17 cellular contexts compared by ENCODE assay signal in genomic region chr16:20669691-20670090, GRCh38. TPM values are rescaled to one million over a fixed set of nuclear protein-coding genes. Genes with fewer than 3 reads are reported as not detected.
DNase-seq lines count a peak whose midpoint lies in the region; ATAC-seq and TF ChIP-seq lines count a peak whose summit lies in the region.
"Had no signal": no experiment of that assay in that cellular context is flagged by ENCODE, and none has a peak within 500 bp of the region (broad histone marks: within the 10 kb centered on the region; RNA-seq: fewer than 3 reads in every experiment).

No MANE protein-coding gene starts in this region.

- no peaks in the 10 kb centered on the region for H3K9me2 ChIP-seq in SK-N-SH

- no peaks in the 10 kb centered on the region for H3F3A ChIP-seq in SK-N-SH (replicated peaks; ENCODE audit: insufficient read depth)

- CTCF ChIA-PET in SK-N-SH (lab: Yijun Ruan, JAX) (no interaction called here), HEK293 (lab: Yijun Ruan, JAX) (interaction anchor here (1.2 kb wide), 1 partner anchor 10 kb away, joined by 3 read pairs; no protein-coding TSS in a partner anchor)

- H2AFZ ChIP-seq in SK-N-SH (ENCODE audit: low read depth): no peak overlapping the region

- ATAC-seq in SK-N-SH treated with all-trans-retinoic acid at 6 μM for 48 hours (no peak), GM19035 (IDR thresholded peaks at IDR 0.05; ENCODE audit: unreplicated experiment) (no peak)
- ATAC-seq: A549; CD8-positive, alpha-beta T cell had no signal

- TF ChIP-seq EP300 in SK-N-SH (IDR thresholded peaks at IDR 0.05; ENCODE audit: borderline replicate concordance in 1 of 2, low read depth in 1 of 2, low read length in 1 of 2): no peak

- POLR2A ChIA-PET in SK-N-SH (lab: Yijun Ruan, JAX) (no interaction called here), HEK293 (lab: Yijun Ruan, JAX) (no interaction called here)

- no peak overlapping the region for H3K9ac ChIP-seq in SK-N-SH
- H3K9ac ChIP-seq: BLaER1 treated with 17β-estradiol and CSF1 and Interleukin-3, amounts not matched to agents 10 nM and 100 nM had no signal

- H3K79me2 ChIP-seq in SK-N-SH (ENCODE audit: insufficient read depth): no peaks in the 10 kb centered on the region

- no peak for DNase-seq in SK-N-SH
- DNase-seq in NCI-H526 (lab: John Stamatoyannopoulos, UW): no peak
- DNase-seq: AML-193; Caco-2; Calu3; CD4-positive, alpha-beta T cell; CD8-positive, alpha-beta T cell; DMS79 treated with DMSO at 0.1 percent for 48 hours; GF-D8 had no signal

- no peaks in the 10 kb centered on the region; a peak in 1 of 4 replicates for H3K4me1 ChIP-seq in SK-N-SH (ENCODE audit: control insufficient read depth in 1 of 2, insufficient read depth in 2 of 2, low read depth in 1 of 2, low read length in 1 of 2)
- H3K4me1 ChIP-seq in HEK293 (ENCODE audit: control insufficient read depth, insufficient read depth, low read length): no peaks in the 10 kb centered on the region
- H3K4me1 ChIP-seq: A549 had no signal

- H3K27me3 ChIP-seq in SK-N-SH (ENCODE audit: insufficient read depth): no peaks in the 10 kb centered on the region
- H3K27me3 ChIP-seq: BLaER1 treated with 17β-estradiol and CSF1 and Interleukin-3, amounts not matched to agents 10 nM and 100 nM had no signal

- no peak for TF ChIP-seq RAD21 in SK-N-SH (IDR thresholded peaks at IDR 0.05; ENCODE audit: low read length)

- H3K27ac ChIP-seq in SK-N-SH (ENCODE audit: low read depth in 2 of 2, low read length in 1 of 2) (no peak overlapping the region), HEK293 (ENCODE audit: extremely low read depth, low read depth, low read length) (no peak overlapping the region)
- H3K27ac ChIP-seq: 22Rv1; A549; BLaER1 treated with 17β-estradiol and CSF1 and Interleukin-3, amounts not matched to agents 10 nM and 100 nM; C4-2B had no signal

- H3K9me3 ChIP-seq in SK-N-SH: no peaks in the 10 kb centered on the region
- no peaks in the 10 kb centered on the region for H3K9me3 ChIP-seq in HEK293 (ENCODE audit: control insufficient read depth, insufficient read depth, low read depth, low read length)
- H3K9me3 ChIP-seq: BLaER1 treated with 17β-estradiol and CSF1 and Interleukin-3, amounts not matched to agents 10 nM and 100 nM; Caco-2 had no signal

- TF ChIP-seq CTCF in SK-N-SH (IDR thresholded peaks at IDR 0.05) (no peak), HEK293 (tag by site-specific recombination; IDR thresholded peaks at IDR 0.05) (no peak)

- no peaks in the 10 kb centered on the region for H4K20me1 ChIP-seq in SK-N-SH (ENCODE audit: insufficient read depth)
- H4K20me1 ChIP-seq: BLaER1 treated with 17β-estradiol and CSF1 and Interleukin-3, amounts not matched to agents 10 nM and 100 nM had no signal

- H3K4me2 ChIP-seq in SK-N-SH: no peak overlapping the region
- H3K4me2 ChIP-seq: A549; BLaER1 treated with 17β-estradiol and CSF1 and Interleukin-3, amounts not matched to agents 10 nM and 100 nM had no signal

- no peak overlapping the region for H3K4me3 ChIP-seq in SK-N-SH (ENCODE audit: low read depth in 2 of 2, low read length in 1 of 2)
- H3K4me3 ChIP-seq in HEK293 (ENCODE audit: low read depth, low read length): no peak overlapping the region
- H3K4me3 ChIP-seq: A549; BLaER1 treated with 17β-estradiol and CSF1 and Interleukin-3, amounts not matched to agents 10 nM and 100 nM had no signal

- 0% methylated on average over 4 of the region's 4 CpGs for WGBS in SK-N-SH (ENCODE audit: low lambda C conversion rate)

- H3K36me3 ChIP-seq in SK-N-SH (replicated peaks in 1 of 2; ENCODE audit: control insufficient read depth in 1 of 2, insufficient read depth in 2 of 2, low read length in 1 of 2) (no peaks in the 10 kb centered on the region), HEK293 (ENCODE audit: control insufficient read depth in 2 of 2, insufficient read depth in 1 of 2, low read length in 2 of 2) (no peaks in the 10 kb centered on the region)
- H3K36me3 ChIP-seq: BLaER1 treated with 17β-estradiol and CSF1 and Interleukin-3, amounts not matched to agents 10 nM and 100 nM had no signal

TF ChIP-seq in SK-N-SH, 30 proteins besides CTCF, POLR2A, EP300 and RAD21:
- 0 out of 2 replicates have a peak, but pooled peaks have one; percentile 14 for TF ChIP-seq REST (IDR thresholded peaks at IDR 0.05; ENCODE audit: low read depth, low read length)
- no peak for TF ChIP-seq FOXM1 (IDR thresholded peaks at IDR 0.05; ENCODE audit: low read depth)

TF ChIP-seq in SK-N-SH treated with all-trans-retinoic acid at 6 μM for 48 hours, 23 proteins besides CTCF, POLR2A, EP300 and RAD21 (continues in another document):
- TF ChIP-seq ZNF70 (CRISPR knock-in tag; IDR thresholded peaks at IDR 0.05) (no peak), CSRNP3 (CRISPR knock-in tag; IDR thresholded peaks at IDR 0.05) (no peak), PPARA (CRISPR knock-in tag; IDR thresholded peaks at IDR 0.05; ENCODE audit: borderline replicate concordance) (no peak), ESRRG (CRISPR knock-in tag; IDR thresholded peaks at IDR 0.05) (no peak), ZNF8 (CRISPR knock-in tag; IDR thresholded peaks at IDR 0.05) (no peak), POU6F1 (CRISPR knock-in tag; IDR thresholded peaks at IDR 0.05; ENCODE audit: borderline replicate concordance, low read depth) (no peak), CSDC2 (CRISPR knock-in tag; IDR thresholded peaks at IDR 0.05) (no peak)

TF ChIP-seq in HEK293, 187 proteins besides CTCF, POLR2A, EP300 and RAD21:
- TF ChIP-seq REST (tag by site-specific recombination; IDR thresholded peaks at IDR 0.05) (peak; percentile 65), ZNF121 (tag by site-specific recombination; IDR thresholded peaks at IDR 0.05) (no peak)
TF ChIP-seq in HEK293: peak in this region for 1.

RNA-seq across cellular contexts. Expression of gene ACSM1, which starts 27.8 kb away (rescaled TPM):
- not detected in 2 replicates for polyA plus RNA-seq in SK-N-SH (2012; rRNA removed)
- not detected in 2 replicates for polyA plus RNA-seq in SK-N-SH (2012; cell fraction: cytosol; rRNA removed)
- polyA plus RNA-seq in SK-N-SH (2012; cell fraction: nucleus; rRNA removed): not detected in 2 replicates
- polyA plus RNA-seq: A549, BJ had no signal

Comparison
In these comparisons a context has a peak if more than half of its experiments do, and no peak if none do; other contexts are left out.
1. Of the 4 proteins assayed by ChIP-seq in both HEK293 and SK-N-SH: peak only in HEK293: none; only in SK-N-SH: none; in both: REST; in neither: 3.